Comparison of ENCODE assay signal across 1 cellular context in the genomic region with DNA sequence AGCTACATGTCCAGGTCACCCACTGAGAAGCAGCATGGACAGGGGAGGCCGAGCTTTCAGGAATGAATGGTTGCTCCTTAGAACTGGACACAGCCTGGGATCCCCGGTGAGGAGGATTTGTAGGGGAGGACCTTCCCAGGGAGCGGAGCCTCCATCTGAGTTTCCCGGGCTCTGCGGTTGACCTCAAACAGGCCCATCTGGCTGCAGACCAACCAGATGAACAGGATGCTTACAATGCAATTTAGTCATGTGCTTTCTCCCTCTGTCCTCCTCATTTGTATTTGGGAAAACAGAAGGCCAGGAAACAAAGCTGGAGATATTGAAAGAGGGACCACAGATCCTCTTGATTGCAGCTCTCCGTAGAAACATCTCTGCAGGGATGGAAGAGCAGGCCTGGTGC.
TF ChIP-seq lines count a peak whose summit lies in the region.

No MANE protein-coding gene starts in this region.

TF ChIP-seq in GM23338, 12 proteins besides CTCF, POLR2A, EP300 and RAD21 (continued from another document):
- TF ChIP-seq, protein P1, sequence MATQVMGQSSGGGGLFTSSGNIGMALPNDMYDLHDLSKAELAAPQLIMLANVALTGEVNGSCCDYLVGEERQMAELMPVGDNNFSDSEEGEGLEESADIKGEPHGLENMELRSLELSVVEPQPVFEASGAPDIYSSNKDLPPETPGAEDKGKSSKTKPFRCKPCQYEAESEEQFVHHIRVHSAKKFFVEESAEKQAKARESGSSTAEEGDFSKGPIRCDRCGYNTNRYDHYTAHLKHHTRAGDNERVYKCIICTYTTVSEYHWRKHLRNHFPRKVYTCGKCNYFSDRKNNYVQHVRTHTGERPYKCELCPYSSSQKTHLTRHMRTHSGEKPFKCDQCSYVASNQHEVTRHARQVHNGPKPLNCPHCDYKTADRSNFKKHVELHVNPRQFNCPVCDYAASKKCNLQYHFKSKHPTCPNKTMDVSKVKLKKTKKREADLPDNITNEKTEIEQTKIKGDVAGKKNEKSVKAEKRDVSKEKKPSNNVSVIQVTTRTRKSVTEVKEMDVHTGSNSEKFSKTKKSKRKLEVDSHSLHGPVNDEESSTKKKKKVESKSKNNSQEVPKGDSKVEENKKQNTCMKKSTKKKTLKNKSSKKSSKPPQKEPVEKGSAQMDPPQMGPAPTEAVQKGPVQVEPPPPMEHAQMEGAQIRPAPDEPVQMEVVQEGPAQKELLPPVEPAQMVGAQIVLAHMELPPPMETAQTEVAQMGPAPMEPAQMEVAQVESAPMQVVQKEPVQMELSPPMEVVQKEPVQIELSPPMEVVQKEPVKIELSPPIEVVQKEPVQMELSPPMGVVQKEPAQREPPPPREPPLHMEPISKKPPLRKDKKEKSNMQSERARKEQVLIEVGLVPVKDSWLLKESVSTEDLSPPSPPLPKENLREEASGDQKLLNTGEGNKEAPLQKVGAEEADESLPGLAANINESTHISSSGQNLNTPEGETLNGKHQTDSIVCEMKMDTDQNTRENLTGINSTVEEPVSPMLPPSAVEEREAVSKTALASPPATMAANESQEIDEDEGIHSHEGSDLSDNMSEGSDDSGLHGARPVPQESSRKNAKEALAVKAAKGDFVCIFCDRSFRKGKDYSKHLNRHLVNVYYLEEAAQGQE (IDR thresholded peaks at IDR 0.05; ENCODE audit: unreplicated experiment): no peak
TF ChIP-seq in GM23338: peak in this region for 0.
